ENCODE assay signal across 8 cellular contexts in the genomic region with DNA sequence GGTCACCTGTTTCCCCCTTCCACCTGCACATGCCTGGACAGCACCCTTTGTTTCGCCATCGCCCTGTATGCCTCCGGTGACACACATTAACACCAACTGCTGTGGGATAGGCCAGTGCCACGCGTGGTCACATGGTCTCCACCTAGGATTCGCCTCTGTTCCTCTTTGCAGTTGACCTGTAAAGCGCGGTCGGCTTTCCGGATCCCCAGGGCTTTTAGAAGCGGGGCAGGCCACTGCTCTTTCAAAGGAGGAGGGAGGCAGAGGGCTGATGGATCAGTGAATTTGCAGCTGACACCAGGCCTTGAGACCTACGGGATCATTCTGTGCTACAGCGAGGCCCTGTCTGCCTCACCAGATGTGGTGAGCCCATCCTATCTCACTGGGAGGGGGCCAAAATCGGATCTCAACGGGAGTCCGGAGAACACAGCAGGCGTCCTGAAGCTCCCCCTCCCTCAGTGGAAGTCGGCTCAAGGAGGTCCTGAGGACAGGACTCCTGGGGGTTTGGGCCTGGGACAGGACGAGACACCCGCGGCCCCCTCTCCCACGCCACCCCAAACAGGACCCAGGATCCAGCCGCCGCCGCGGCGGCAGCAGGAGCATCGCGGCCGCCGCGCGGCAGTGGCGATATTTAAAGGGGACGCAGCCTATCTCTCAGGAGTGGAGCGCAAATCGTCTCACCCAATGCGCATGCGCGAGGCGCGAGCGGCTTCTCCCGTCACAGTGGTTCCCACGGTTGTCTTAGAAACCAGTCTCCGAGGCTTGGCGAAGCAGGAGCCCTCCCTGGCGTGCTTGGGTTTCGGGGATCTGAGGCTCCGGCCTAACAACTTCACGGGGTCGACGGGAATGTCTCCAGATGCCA.
DNase-seq lines count a peak whose midpoint lies in the region; ATAC-seq, FAIRE-seq and TF ChIP-seq lines count a peak whose summit lies in the region.
"Not testable (repeated sequence)": the region's sequence is repeated elsewhere in the genome, so short reads cannot be mapped to it uniquely, and the experiment has no call there.

No MANE protein-coding gene starts in this region.

- not testable (repeated sequence) for H3K36me3 ChIP-seq in mucosa of rectum (ENCODE audit: control insufficient read depth in 2 of 2, insufficient read depth in 2 of 2, low read length in 2 of 2)

- H3K9ac ChIP-seq in mucosa of rectum (ENCODE audit: low read depth in 1 of 2, low read length in 2 of 2), result peak overlapping the region in 1 of 2 donors; percentile 33

- not testable (repeated sequence) for H3K27me3 ChIP-seq in foreskin keratinocyte; mucosa of rectum (ENCODE audit: control insufficient read depth in 2 of 2, insufficient read depth in 2 of 2, low read length in 2 of 2)

- not testable (repeated sequence) for TF ChIP-seq EP300 in A549 (IDR thresholded peaks at IDR 0.05)

- POLR2A ChIA-PET in A549 (lab: Yijun Ruan, JAX), result not testable (repeated sequence)

- H3K4me3 ChIP-seq in A549 (peak overlapping the region; percentile 46), mucosa of rectum (ENCODE audit: low read length in 2 of 2) (peak overlapping the region; percentile 55 to 59)

- not testable (repeated sequence) for TF ChIP-seq RAD21 in A549 (conservative IDR thresholded peaks at IDR 0.05 in 1 of 2, IDR thresholded peaks at IDR 0.05 in 1 of 2)

- H3K4me2 ChIP-seq in A549, result peak overlapping the region; percentile 73

- DNase-seq in A549 (ENCODE audit: low read depth in 1 of 2, low spot score in 1 of 2), result peak in 1 of 2 experiments; percentile 79
- DNase-seq in NCI-H460 (ENCODE audit: extremely low read depth, low read depth), result peak; percentile 59
- DNase-seq in activated CD4-positive, alpha-beta T cell treated with anti-CD3 and anti-CD28 coated beads, Interleukin-2, amount 50 U/mL, for 1 hour, result peak; percentile 78
- peak in 43 of 56 donors; percentile 7 to 90 (median 58) for DNase-seq in amygdala (lab: John Stamatoyannopoulos, UW)
- peak in 1 of 2 donors; percentile 18 for DNase-seq in foreskin keratinocyte
- DNase-seq in stimulated activated CD4-positive, alpha-beta T cell treated with anti-CD3 and anti-CD28 coated beads, Interleukin-4, amount 100 ng/mL, for 4 hours, result peak; percentile 79 to 83

- FAIRE-seq in A549 (lab: Jason Lieb, UNC), result peak; percentile 95

- not testable (repeated sequence) for TF ChIP-seq CTCF in A549 (IDR thresholded peaks at IDR 0.05); foreskin keratinocyte (conservative IDR thresholded peaks at IDR 0.05)

- H3K27ac ChIP-seq in A549, result peak overlapping the region; percentile 54 to 80; a peak in 5 of 6 replicates
- not testable (repeated sequence) for H3K27ac ChIP-seq in foreskin keratinocyte; mucosa of rectum (ENCODE audit: low read depth in 2 of 2, low read length in 2 of 2)

- not testable (repeated sequence) for H3K4me1 ChIP-seq in A549; foreskin keratinocyte; mucosa of rectum (ENCODE audit: control insufficient read depth in 2 of 2, insufficient read depth in 2 of 2, low read length in 2 of 2)

- H3K9me3 ChIP-seq in A549; mucosa of rectum (ENCODE audit: control insufficient read depth in 2 of 2, low read length in 2 of 2): not testable (repeated sequence)

- CTCF ChIA-PET in A549 (lab: Yijun Ruan, JAX), result not testable (repeated sequence)

- WGBS in A549 (ENCODE audit: missing lambda C conversion rate), result 49% methylated on average over 37 of the region's 53 CpGs

- ATAC-seq in A549 (peak in 1 of 2 experiments; percentile 76; a peak in 4 of 6 replicates), GM21528 (IDR thresholded peaks at IDR 0.05; ENCODE audit: low FRiP score, unreplicated experiment) (peak; percentile 54), foreskin keratinocyte (peak; percentile 41)

- TF ChIP-seq POLR2A in A549 (IDR thresholded peaks at IDR 0.05; ENCODE audit: low read length), result not testable (repeated sequence)

TF ChIP-seq in A549, 52 proteins besides CTCF, POLR2A, EP300 and RAD21:
- TF ChIP-seq, protein P1, sequence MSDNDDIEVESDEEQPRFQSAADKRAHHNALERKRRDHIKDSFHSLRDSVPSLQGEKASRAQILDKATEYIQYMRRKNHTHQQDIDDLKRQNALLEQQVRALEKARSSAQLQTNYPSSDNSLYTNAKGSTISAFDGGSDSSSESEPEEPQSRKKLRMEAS (IDR thresholded peaks at IDR 0.05), result peak; percentile 40
- TF ChIP-seq PHF8 (IDR thresholded peaks at IDR 0.05; ENCODE audit: borderline replicate concordance, low read depth), result 0 out of 2 replicates have a peak, but pooled peaks have one; percentile 10
